Comparison of ENCODE assay signal across 9 cellular contexts in genomic region chr1:40389871-40390560, GRCh38. TPM values are rescaled to one million over a fixed set of nuclear protein-coding genes. Genes with fewer than 3 reads are reported as not detected.
DNase-seq lines count a peak whose midpoint lies in the region; ATAC-seq and TF ChIP-seq lines count a peak whose summit lies in the region.
"Had no signal": no experiment of that assay in that cellular context is flagged by ENCODE, and none has a peak within 500 bp of the region (broad histone marks: within the 10 kb centered on the region; RNA-seq: fewer than 3 reads in every experiment).

No MANE protein-coding gene starts in this region.

- peaks cover 53% of the 10 kb centered on the region for H3K36me3 Mint-ChIP-seq in activated B cell treated with CpG ODN at 0.5 μM for 24 hours (ENCODE audit: low read depth)

- H3K9me3 ChIP-seq in Karpas-422 (ENCODE audit: low read length) = no peaks in the 10 kb centered on the region

- no peak for ATAC-seq in activated B cell treated with CpG ODN at 0.5 μM for 24 hours (ENCODE audit: low read depth)
- ATAC-seq in GM18868 (IDR thresholded peaks at IDR 0.05; ENCODE audit: unreplicated experiment) = no peak
- no peak for ATAC-seq in HG02623 (IDR thresholded peaks at IDR 0.05; ENCODE audit: unreplicated experiment)

- peak overlapping the region; percentile 90 for H3K27ac Mint-ChIP-seq in activated B cell treated with CpG ODN at 0.5 μM for 24 hours

- intact Hi-C loops in activated B cell treated with CpG ODN at 0.5 μM for 24 hours (cut with micrococcal nuclease) = loop anchor here (5.0 kb wide), 1 partner anchor 348 kb away; the partner anchor contains the start of gene CAP1

- no peak overlapping the region for H3K4me3 ChIP-seq in skeletal muscle cell (ENCODE audit: low read depth, low read length)
- no peak overlapping the region for H3K4me3 ChIP-seq in Karpas-422 (ENCODE audit: low read length)
- H3K4me3 ChIP-seq: SK-N-MC had no signal

- peak overlapping the region; percentile 74 for H3K4me3 Mint-ChIP-seq in activated B cell treated with CpG ODN at 0.5 μM for 24 hours

- no peak overlapping the region for H3K4me2 ChIP-seq in Karpas-422 (ENCODE audit: low read depth, low read length, poor library complexity, severe bottlenecking)

- no peaks in the 10 kb centered on the region for H3K27me3 Mint-ChIP-seq in activated B cell treated with CpG ODN at 0.5 μM for 24 hours

- peaks cover 13% of the 10 kb centered on the region for H3K79me2 ChIP-seq in Karpas-422 (ENCODE audit: low read length)

- H3K27me3 ChIP-seq in Karpas-422 (ENCODE audit: low read length) = no peaks in the 10 kb centered on the region

- TF ChIP-seq CTCF in activated B cell treated with CpG ODN at 0.5 μM for 24 hours (IDR thresholded peaks at IDR 0.05) = no peak

- H3K4me1 Mint-ChIP-seq in activated B cell treated with CpG ODN at 0.5 μM for 24 hours = peaks cover 97% of the 10 kb centered on the region

- H3K4me1 ChIP-seq in Karpas-422 (ENCODE audit: low read length) = peaks cover 45% of the 10 kb centered on the region

- no peak overlapping the region for H3K27ac ChIP-seq in Karpas-422 (ENCODE audit: low read length)
- H3K27ac ChIP-seq: SK-N-MC had no signal

- no peaks in the 10 kb centered on the region for H3K9me3 Mint-ChIP-seq in activated B cell treated with CpG ODN at 0.5 μM for 24 hours

- peaks cover 46% of the 10 kb centered on the region for H4K20me1 ChIP-seq in Karpas-422 (ENCODE audit: insufficient read depth, low read depth, low read length)

- peak; percentile 51 for DNase-seq in EH (ENCODE audit: low read depth)
- DNase-seq in activated B cell treated with CpG ODN at 0.5 μM for 24 hours = no peak
- DNase-seq in fibroblast of peridontal ligament (ENCODE audit: extremely low read depth) = peak; percentile 100
- DNase-seq in skeletal muscle cell (ENCODE audit: low read depth) = peak; percentile 85
- DNase-seq in NCI-H345 (lab: John Stamatoyannopoulos, UW) = no peak
- DNase-seq in Karpas-422 = no peak

- POLR2A ChIA-PET in activated B cell treated with CpG ODN at 0.5 μM for 24 hours (lab: Charles Lee) = interaction anchor here (0.6 to 15.9 kb wide), 8 partner anchors 9 to 350 kb away, joined by 3 to 625 read pairs (median 6); partner anchors contain the start of genes CAP1, COL9A2 and SMAP2

- CTCF ChIA-PET in activated B cell treated with CpG ODN at 0.5 μM for 24 hours (lab: Charles Lee) = interaction anchor here (0.6 to 1.2 kb wide), 3 partner anchors 10 to 26 kb away, joined by 3 to 6 read pairs (median 3); no protein-coding TSS in a partner anchor

- H3K9ac ChIP-seq in Karpas-422 (ENCODE audit: low read length) = no peak overlapping the region

- no peaks in the 10 kb centered on the region for H3K36me3 ChIP-seq in Karpas-422 (ENCODE audit: insufficient read depth, low read length)

- H3K9me2 ChIP-seq in Karpas-422 (replicated peaks; ENCODE audit: insufficient read depth, low read length) = no peaks in the 10 kb centered on the region

- H2AFZ ChIP-seq in Karpas-422 (ENCODE audit: low read length) = no peak overlapping the region

RNA-seq across cellular contexts. Expression of gene SMAP2, which starts 16.5 kb away (rescaled TPM):
- total RNA-seq in activated B cell treated with CpG ODN at 0.5 μM for 24 hours = 202 and 220 TPM in 2 replicates
- total RNA-seq in Karpas-422 (2014; rRNA removed; shearing (Covaris generic); ENCODE audit: low replicate concordance) = 33.6 and 37.5 TPM in 2 replicates

Comparison
In these comparisons a context has a peak if more than half of its experiments do, and no peak if none do; other contexts are left out.
1. DNase-seq: peak in EH (single experiment), fibroblast of peridontal ligament (single experiment) and skeletal muscle cell (single experiment); none in activated B cell treated with CpG ODN at 0.5 μM for 24 hours (single experiment), NCI-H345 (single experiment) and Karpas-422 (single experiment).